Comparison of ENCODE assay signal across 27 cellular contexts in the genomic region with DNA sequence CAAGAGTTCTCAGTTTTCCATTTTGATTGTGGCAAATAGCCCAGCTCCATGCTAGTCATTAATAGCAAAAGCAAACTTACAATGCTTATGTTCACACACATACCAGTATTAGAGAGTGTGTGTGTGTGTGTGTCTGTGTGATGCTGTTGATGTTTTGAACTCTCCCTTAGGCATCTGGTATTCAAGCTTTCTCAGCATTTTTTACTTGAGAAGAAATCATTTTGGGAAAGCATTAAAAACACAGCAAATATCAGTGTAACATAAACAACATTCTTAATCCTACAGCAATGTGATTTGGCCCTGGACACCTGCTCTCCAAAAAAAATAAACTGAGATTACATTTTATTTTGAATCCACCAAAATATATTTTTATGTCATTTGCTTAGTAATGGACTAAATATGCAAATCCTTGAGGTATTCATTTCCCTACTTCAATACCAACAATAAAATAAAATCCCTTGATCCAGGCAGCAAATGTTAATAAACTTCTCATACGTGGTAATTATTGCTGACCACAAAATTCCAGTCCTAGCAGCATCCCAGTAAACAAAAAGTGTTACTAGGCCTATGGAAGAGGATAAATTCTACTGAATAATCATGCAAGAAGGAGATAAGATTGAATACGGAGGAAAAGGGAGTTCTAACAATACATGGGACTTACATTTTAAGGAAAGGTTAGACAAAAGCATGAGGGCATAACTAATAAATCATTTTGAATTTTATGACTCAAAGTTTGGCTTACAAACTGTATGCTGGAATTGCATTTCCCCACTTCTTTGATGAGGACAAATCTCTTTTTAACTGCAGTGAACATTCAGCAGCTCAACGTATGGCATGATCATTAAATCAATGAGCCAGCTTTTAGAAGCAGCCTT.
DNase-seq lines count a peak whose midpoint lies in the region; ATAC-seq, FAIRE-seq and TF ChIP-seq lines count a peak whose summit lies in the region.
"Had no signal": no experiment of that assay in that cellular context is flagged by ENCODE, and none has a peak within 500 bp of the region (broad histone marks: within the 10 kb centered on the region; RNA-seq: fewer than 3 reads in every experiment).

No MANE protein-coding gene starts in this region.

- H3K4me3 ChIP-seq in AG04449 (ENCODE audit: low read depth, low read length) (no peak overlapping the region), GM23248 (no peak overlapping the region), astrocyte (ENCODE audit: insufficient read depth, low read depth, low read length) (no peak overlapping the region), breast epithelium (no peak overlapping the region)
- H3K4me3 ChIP-seq: uterus had no signal

- no peak for TF ChIP-seq POLR2A in breast epithelium (IDR thresholded peaks at IDR 0.05)

- H3K27ac ChIP-seq in GM23248 (no peak overlapping the region), astrocyte (ENCODE audit: low read depth, low read length) (no peak overlapping the region), breast epithelium (no peak overlapping the region)
- H3K27ac ChIP-seq: parathyroid adenoma, uterus had no signal

- intact Hi-C loops in breast epithelium (cut with DNase I; ENCODE audit: low total_unique reads), result no loop called here

- H3K9me3 ChIP-seq in GM23248 (ENCODE audit: low read depth), result no peaks in the 10 kb centered on the region
- H3K9me3 ChIP-seq in astrocyte (ENCODE audit: insufficient read depth, low read depth, low read length), result no peaks in the 10 kb centered on the region
- H3K9me3 ChIP-seq in breast epithelium, result no peaks in the 10 kb centered on the region
- H3K9me3 ChIP-seq: uterus had no signal

- no peaks in the 10 kb centered on the region for H3K9me3 Mint-ChIP-seq in astrocyte (ENCODE audit: unreplicated experiment)
- H3K9me3 Mint-ChIP-seq: activated naive CD4-positive, alpha-beta T cell treated with anti-CD3 and anti-CD28 coated beads for 36 hours; CD8-positive, alpha-beta T cell; T-helper 1 cell treated with Interleukin-12 subunit alpha and Interleukin-12 subunit beta and Interleukin-4 antibody, amounts not matched to agents 30 μg/mL and 1 μg/mL, for 36 hours had no signal

- CTCF ChIA-PET in AG04449 (lab: Yijun Ruan, JAX), result interaction anchor here (1.2 kb wide), 1 partner anchor 20 kb away, joined by 4 read pairs; no protein-coding TSS in a partner anchor

- H3K4me1 Mint-ChIP-seq in astrocyte (ENCODE audit: low read depth, unreplicated experiment), result no peaks in the 10 kb centered on the region
- H3K4me1 Mint-ChIP-seq: activated CD4-positive, alpha-beta T cell treated with anti-CD3 and anti-CD28 coated beads for 36 hours; naive B cell; stimulated activated effector memory CD8-positive, alpha-beta T cell treated with anti-CD3 and anti-CD28 coated beads, Interleukin-12 subunit alpha, Interleukin-12 subunit beta, amount 100 ng/mL, for 72 hours had no signal

- H3K27me3 Mint-ChIP-seq in astrocyte (ENCODE audit: low read depth, unreplicated experiment), result no peaks in the 10 kb centered on the region
- H3K27me3 Mint-ChIP-seq: activated CD4-positive, alpha-beta T cell treated with anti-CD3 and anti-CD28 coated beads for 36 hours; naive B cell had no signal

- H3K9me2 ChIP-seq in GM23248 (ENCODE audit: insufficient read depth), result peaks cover 2% of the 10 kb centered on the region; the same call in 1 of the 2 replicates

- H3K36me3 Mint-ChIP-seq in astrocyte (ENCODE audit: low read depth, unreplicated experiment), result no peaks in the 10 kb centered on the region
- H3K36me3 Mint-ChIP-seq: CD8-positive, alpha-beta T cell; naive B cell; stimulated activated effector memory CD8-positive, alpha-beta T cell treated with anti-CD3 and anti-CD28 coated beads, Interleukin-12 subunit alpha, Interleukin-12 subunit beta, amount 100 ng/mL, for 72 hours had no signal

- H3K27ac Mint-ChIP-seq in astrocyte (ENCODE audit: unreplicated experiment), result no peak overlapping the region
- H3K27ac Mint-ChIP-seq: activated CD4-positive, alpha-beta T cell treated with anti-CD3 and anti-CD28 coated beads for 36 hours; activated naive CD4-positive, alpha-beta T cell treated with anti-CD3 and anti-CD28 coated beads for 36 hours; CD8-positive, alpha-beta T cell; stimulated activated effector memory CD8-positive, alpha-beta T cell treated with anti-CD3 and anti-CD28 coated beads, Interleukin-12 subunit alpha, Interleukin-12 subunit beta, amount 100 ng/mL, for 72 hours; T-helper 1 cell treated with Interleukin-12 subunit alpha and Interleukin-12 subunit beta and Interleukin-4 antibody, amounts not matched to agents 30 μg/mL and 1 μg/mL, for 36 hours had no signal

- POLR2A ChIA-PET in AG04449 (lab: Yijun Ruan, JAX), result no interaction called here

- no peak overlapping the region for H3K4me3 Mint-ChIP-seq in astrocyte (ENCODE audit: unreplicated experiment)
- H3K4me3 Mint-ChIP-seq: activated CD4-positive, alpha-beta T cell treated with anti-CD3 and anti-CD28 coated beads for 36 hours; activated naive CD4-positive, alpha-beta T cell treated with anti-CD3 and anti-CD28 coated beads for 36 hours; CD8-positive, alpha-beta T cell; naive B cell; stimulated activated effector memory CD8-positive, alpha-beta T cell treated with anti-CD3 and anti-CD28 coated beads, Interleukin-12 subunit alpha, Interleukin-12 subunit beta, amount 100 ng/mL, for 72 hours; T-helper 1 cell treated with Interleukin-12 subunit alpha and Interleukin-12 subunit beta and Interleukin-4 antibody, amounts not matched to agents 30 μg/mL and 1 μg/mL, for 36 hours had no signal

- ATAC-seq in HG02840 (IDR thresholded peaks at IDR 0.05; ENCODE audit: low FRiP score, unreplicated experiment) (no peak), GM18511 (IDR thresholded peaks at IDR 0.05; ENCODE audit: unreplicated experiment) (no peak)
- ATAC-seq: activated CD4-positive, alpha-beta T cell treated with anti-CD3 and anti-CD28 coated beads for 36 hours; CD8-positive, alpha-beta T cell; stimulated activated effector memory CD8-positive, alpha-beta T cell treated with anti-CD3 and anti-CD28 coated beads, Interleukin-12 subunit alpha, Interleukin-12 subunit beta, amount 100 ng/mL, for 72 hours had no signal

- no peaks in the 10 kb centered on the region for H3F3A ChIP-seq in GM23248 (ENCODE audit: insufficient read depth)

- H4K20me1 ChIP-seq in GM23248 (ENCODE audit: insufficient read depth) (no peaks in the 10 kb centered on the region), astrocyte (ENCODE audit: insufficient read depth, low read length) (no peaks in the 10 kb centered on the region)

- TF ChIP-seq CTCF in AG04449 (IDR thresholded peaks at IDR 0.05; ENCODE audit: insufficient read depth, low read length, missing control alignments) (no peak), astrocyte (IDR thresholded peaks at IDR 0.05; ENCODE audit: insufficient read depth, low read depth, low read length) (no peak), breast epithelium (IDR thresholded peaks at IDR 0.05) (no peak)

- H3K36me3 ChIP-seq in GM23248 (ENCODE audit: low read depth) (no peaks in the 10 kb centered on the region), astrocyte (ENCODE audit: insufficient read depth, low read length) (no peaks in the 10 kb centered on the region), breast epithelium (no peaks in the 10 kb centered on the region)
- H3K36me3 ChIP-seq: uterus had no signal

- no peaks in the 10 kb centered on the region for H3K27me3 ChIP-seq in GM23248 (replicated peaks; ENCODE audit: insufficient read depth)
- no peaks in the 10 kb centered on the region for H3K27me3 ChIP-seq in astrocyte (ENCODE audit: insufficient read depth, low read length)
- H3K27me3 ChIP-seq in breast epithelium, result no peaks in the 10 kb centered on the region
- H3K27me3 ChIP-seq: uterus had no signal

- FAIRE-seq in astrocyte (lab: Jason Lieb, UNC), result peak; percentile 60
- FAIRE-seq: GM12892, GM19239, RCC 7860 had no signal

- H3K4me2 ChIP-seq in GM23248 (ENCODE audit: unreplicated experiment), result no peak overlapping the region
- H3K4me2 ChIP-seq in astrocyte (ENCODE audit: low read length), result no peak overlapping the region

- DNase-seq in AG04449 (ENCODE audit: low read depth, low spot score), result peak; percentile 41
- DNase-seq in GM23248, result no peak
- DNase-seq in astrocyte (ENCODE audit: low read depth), result peak; percentile 26
- peak; percentile 3 for DNase-seq in left kidney (ENCODE audit: low read depth, low spot score)
- no peak for DNase-seq in breast epithelium (ENCODE audit: low spot score in 2 of 2)
- no peak for DNase-seq in KG1 (lab: John Stamatoyannopoulos, UW)
- DNase-seq: activated CD4-positive, alpha-beta T cell treated with anti-CD3 and anti-CD28 coated beads for 36 hours; activated naive CD4-positive, alpha-beta T cell treated with anti-CD3 and anti-CD28 coated beads for 36 hours; activated T-cell treated with anti-CD3 and anti-CD28 coated beads, Interleukin-2, amount 50 U/mL, for 48 hours; anterior cingulate cortex; CD8-positive, alpha-beta T cell; cerebellar nuclear complex; DMS53; mesendoderm; naive B cell; NCI-H1105 treated with DMSO at 0.1 percent for 48 hours; NCI-H2081; NCI-H510A; uterus had no signal

- H2AFZ ChIP-seq in GM23248, result 0 out of 2 replicates have a peak overlapping the region, but pooled peaks have one; percentile 11
- H2AFZ ChIP-seq in astrocyte (ENCODE audit: low read depth, low read length), result no peak overlapping the region
- H2AFZ ChIP-seq: parathyroid adenoma had no signal

- H3K4me1 ChIP-seq in GM23248 (ENCODE audit: insufficient read depth) (peaks cover 24% of the 10 kb centered on the region), astrocyte (ENCODE audit: insufficient read depth, low read length) (no peaks in the 10 kb centered on the region), breast epithelium (no peaks in the 10 kb centered on the region)
- H3K4me1 ChIP-seq: parathyroid adenoma, uterus had no signal

- H3K79me2 ChIP-seq in GM23248 (ENCODE audit: insufficient read depth), result no peaks in the 10 kb centered on the region
- no peaks in the 10 kb centered on the region for H3K79me2 ChIP-seq in astrocyte (ENCODE audit: insufficient read depth, low read length)
- H3K79me2 ChIP-seq: parathyroid adenoma had no signal

- in situ Hi-C loops in GM23248 (cut with MboI), result no loop called here

- H3K9ac ChIP-seq in GM23248, result no peak overlapping the region
- no peak overlapping the region for H3K9ac ChIP-seq in astrocyte (ENCODE audit: low read length)
- H3K9ac ChIP-seq: parathyroid adenoma had no signal

- 42 to 48% methylated on average over 3 of the region's 3 CpGs for WGBS in GM23248 (ENCODE audit: low coverage in 1 of 2, low lambda C conversion rate in 2 of 2, missing lambda C conversion rate in 2 of 2), 2 experiments

Comparison
In these comparisons a context has a peak if more than half of its experiments do, and no peak if none do; other contexts are left out.
1. DNase-seq: peak in AG04449 (single experiment), astrocyte (single experiment) and left kidney (single experiment); none in GM23248 (single experiment), breast epithelium (0 of 2) and KG1 (single experiment).